ENCODE assay signal across 34 cellular contexts in genomic region chr4:59671037-59671436, GRCh38.
"Had no signal": no experiment of that assay in that cellular context is flagged by ENCODE, and none has a peak within 500 bp of the region (broad histone marks: within the 10 kb centered on the region; RNA-seq: fewer than 3 reads in every experiment).

No MANE protein-coding gene starts in this region.

- H3K4me3 ChIP-seq: adrenal gland, Peyer's patch had no signal

- ATAC-seq: activated naive CD4-positive, alpha-beta T cell treated with anti-CD3 and anti-CD28 coated beads, Interleukin-2, amount 50 U/mL, for 72 hours; activated T-cell treated with anti-CD3 and anti-CD28 coated beads, Interleukin-2, amount 50 U/mL, for 4 hours had no signal

- DNase-seq: activated B cell treated with CpG ODN at 0.5 μM for 24 hours; activated CD4-positive, alpha-beta memory T cell treated with anti-CD3 and anti-CD28 coated beads for 36 hours; activated CD4-positive, alpha-beta T cell treated with anti-CD3 and anti-CD28 coated beads for 4 hours; activated CD4-positive, alpha-beta T cell treated with anti-CD3 and anti-CD28 coated beads, Interleukin-2, amount 50 U/mL, for 1 hour; activated CD4-positive, CD25-positive, alpha-beta regulatory T cell treated with anti-CD3 and anti-CD28 coated beads, Interleukin-2, amount 50 U/mL, for 72 hours; activated CD8-positive, alpha-beta memory T cell treated with anti-CD3 and anti-CD28 coated beads, Interleukin-2, amount 50 U/mL, for 4 hours; activated gamma-delta T cell treated with Interleukin-2 at 50 U/mL for 16 hours; activated naive CD4-positive, alpha-beta T cell treated with anti-CD3 and anti-CD28 coated beads for 36 hours; activated T-cell treated with anti-CD3 and anti-CD28 coated beads for 4 hours; activated T-cell treated with anti-CD3 and anti-CD28 coated beads, Interleukin-2, amount 50 U/mL, for 4 hours; adrenal gland; anterior cingulate cortex; brain microvascular endothelial cell; central memory CD4-positive, alpha-beta T cell; MM.1S; MV-4-11; NCI-H1092; NCI-H1436 treated with DMSO at 0.1 percent for 48 hours; NCI-H1694 treated with DMSO at 0.1 percent for 48 hours; NCI-H2029; NCI-H2107; NCI-H2171 treated with DMSO at 0.1 percent for 48 hours; NCI-H2227 treated with DMSO at 0.1 percent for 48 hours; NCI-H446 treated with DMSO at 0.1 percent for 48 hours; NCI-H524; NCI-H69; Peyer's patch; RPMI8226; SW 1271; T-helper 1 cell; T-helper 2 cell; T-helper 9 cell had no signal

- H3K27me3 ChIP-seq: adrenal gland, brain microvascular endothelial cell, Peyer's patch had no signal

- H3K9me3 ChIP-seq: Peyer's patch had no signal

- H3K27ac ChIP-seq: adrenal gland, brain microvascular endothelial cell, Peyer's patch, VCaP had no signal

- H3K4me1 ChIP-seq: adrenal gland, Peyer's patch had no signal
